Comparison of ENCODE assay signal across 2 cellular contexts in genomic region chr4:119597377-119597776, GRCh38.
TF ChIP-seq lines count a peak whose summit lies in the region.

No MANE protein-coding gene starts in this region.

TF ChIP-seq in SK-N-SH treated with all-trans-retinoic acid at 6 μM for 48 hours, 23 proteins besides CTCF, POLR2A, EP300 and RAD21:
- 0 out of 2 replicates have a peak, but pooled peaks have one; percentile 19 for TF ChIP-seq ZFP30 (CRISPR knock-in tag; IDR thresholded peaks at IDR 0.05)
- TF ChIP-seq CREB5 (CRISPR knock-in tag; IDR thresholded peaks at IDR 0.05; ENCODE audit: low read depth): no peak
- TF ChIP-seq TSHZ2 (CRISPR knock-in tag; IDR thresholded peaks at IDR 0.05): no peak
- TF ChIP-seq ZFP3 (CRISPR knock-in tag; IDR thresholded peaks at IDR 0.05): no peak

TF ChIP-seq in SK-N-SH, 30 proteins besides CTCF, POLR2A, EP300 and RAD21:
- TF ChIP-seq RCOR1 (IDR thresholded peaks at IDR 0.05; ENCODE audit: low read length) (no peak), POLR2AphosphoS5 (IDR thresholded peaks at IDR 0.05; ENCODE audit: low read depth, low read length) (no peak), FOSL2 (IDR thresholded peaks at IDR 0.05; ENCODE audit: borderline replicate concordance, low read depth) (no peak), MEF2A (IDR thresholded peaks at IDR 0.05; ENCODE audit: borderline replicate concordance, low read depth) (no peak), GATA2 (CRISPR knock-in tag; IDR thresholded peaks at IDR 0.05) (no peak), RXRA (IDR thresholded peaks at IDR 0.05; ENCODE audit: borderline replicate concordance, low read depth) (no peak), CHD2 (IDR thresholded peaks at IDR 0.05; ENCODE audit: low read length, partially characterized antibody) (no peak), JUND (IDR thresholded peaks at IDR 0.05) (no peak), NFIC (IDR thresholded peaks at IDR 0.05; ENCODE audit: borderline replicate concordance) (no peak), TCF12 (IDR thresholded peaks at IDR 0.05) (no peak), EZH2phosphoT487 (IDR thresholded peaks at IDR 0.05; ENCODE audit: borderline replicate concordance, low read depth) (no peak), TEAD4 (IDR thresholded peaks at IDR 0.05; ENCODE audit: borderline replicate concordance, insufficient read depth) (no peak), ZBTB33 (IDR thresholded peaks at IDR 0.05; ENCODE audit: borderline replicate concordance, low read depth) (no peak), TAF1 (IDR thresholded peaks at IDR 0.05; ENCODE audit: borderline replicate concordance, low read depth, low read length) (no peak), FOXM1 (IDR thresholded peaks at IDR 0.05; ENCODE audit: low read depth) (no peak), MXI1 (IDR thresholded peaks at IDR 0.05; ENCODE audit: low read depth, low read length) (no peak), GABPA (IDR thresholded peaks at IDR 0.05; ENCODE audit: low read depth) (no peak)
